Comparison of ENCODE assay signal across 1 cellular context in the genomic region with DNA sequence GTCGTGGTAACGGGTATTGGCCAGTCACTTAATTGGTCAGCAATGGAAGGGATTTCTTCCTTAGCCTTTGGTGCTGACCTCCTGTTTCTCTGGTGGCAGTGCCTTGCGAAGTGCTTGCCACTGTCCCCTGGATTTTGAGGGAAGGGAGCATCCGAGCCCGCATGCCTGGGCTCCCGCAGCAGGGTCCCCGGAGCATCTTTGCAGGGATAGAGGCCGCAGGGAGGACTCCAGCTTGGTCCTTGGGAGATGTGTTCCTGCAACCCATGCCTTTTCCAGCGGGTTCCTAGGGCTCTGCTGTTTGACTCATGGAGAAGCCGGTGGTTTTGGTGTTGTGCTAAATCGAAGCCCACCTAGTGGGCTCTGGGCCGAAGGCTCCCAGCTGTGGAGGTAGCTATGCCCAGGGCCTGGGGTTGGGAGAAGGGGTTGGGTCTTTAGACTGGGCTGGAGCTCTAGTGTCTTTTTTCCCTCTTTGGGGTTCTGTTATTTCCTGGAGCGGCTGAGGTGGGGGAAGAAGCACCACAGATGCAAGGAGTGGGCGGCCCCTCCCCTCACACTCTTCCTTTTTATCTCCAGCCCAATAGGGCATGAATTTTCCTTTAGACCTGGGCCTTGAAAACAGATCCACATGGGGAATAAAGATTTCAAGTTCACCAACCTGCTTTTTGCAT.
TF ChIP-seq lines count a peak whose summit lies in the region.

No MANE protein-coding gene starts in this region.

TF ChIP-seq in neural cell, 6 proteins besides CTCF, POLR2A, EP300 and RAD21 (continued from another document):
- TF ChIP-seq, protein P1, sequence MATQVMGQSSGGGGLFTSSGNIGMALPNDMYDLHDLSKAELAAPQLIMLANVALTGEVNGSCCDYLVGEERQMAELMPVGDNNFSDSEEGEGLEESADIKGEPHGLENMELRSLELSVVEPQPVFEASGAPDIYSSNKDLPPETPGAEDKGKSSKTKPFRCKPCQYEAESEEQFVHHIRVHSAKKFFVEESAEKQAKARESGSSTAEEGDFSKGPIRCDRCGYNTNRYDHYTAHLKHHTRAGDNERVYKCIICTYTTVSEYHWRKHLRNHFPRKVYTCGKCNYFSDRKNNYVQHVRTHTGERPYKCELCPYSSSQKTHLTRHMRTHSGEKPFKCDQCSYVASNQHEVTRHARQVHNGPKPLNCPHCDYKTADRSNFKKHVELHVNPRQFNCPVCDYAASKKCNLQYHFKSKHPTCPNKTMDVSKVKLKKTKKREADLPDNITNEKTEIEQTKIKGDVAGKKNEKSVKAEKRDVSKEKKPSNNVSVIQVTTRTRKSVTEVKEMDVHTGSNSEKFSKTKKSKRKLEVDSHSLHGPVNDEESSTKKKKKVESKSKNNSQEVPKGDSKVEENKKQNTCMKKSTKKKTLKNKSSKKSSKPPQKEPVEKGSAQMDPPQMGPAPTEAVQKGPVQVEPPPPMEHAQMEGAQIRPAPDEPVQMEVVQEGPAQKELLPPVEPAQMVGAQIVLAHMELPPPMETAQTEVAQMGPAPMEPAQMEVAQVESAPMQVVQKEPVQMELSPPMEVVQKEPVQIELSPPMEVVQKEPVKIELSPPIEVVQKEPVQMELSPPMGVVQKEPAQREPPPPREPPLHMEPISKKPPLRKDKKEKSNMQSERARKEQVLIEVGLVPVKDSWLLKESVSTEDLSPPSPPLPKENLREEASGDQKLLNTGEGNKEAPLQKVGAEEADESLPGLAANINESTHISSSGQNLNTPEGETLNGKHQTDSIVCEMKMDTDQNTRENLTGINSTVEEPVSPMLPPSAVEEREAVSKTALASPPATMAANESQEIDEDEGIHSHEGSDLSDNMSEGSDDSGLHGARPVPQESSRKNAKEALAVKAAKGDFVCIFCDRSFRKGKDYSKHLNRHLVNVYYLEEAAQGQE (IDR thresholded peaks at IDR 0.05; ENCODE audit: borderline replicate concordance): no peak
- no peak for TF ChIP-seq EZH2 (IDR thresholded peaks at IDR 0.05; ENCODE audit: borderline replicate concordance, insufficient read depth, low read length, poor library complexity, severe bottlenecking)
- no peak for TF ChIP-seq SMC3 (conservative IDR thresholded peaks at IDR 0.05; ENCODE audit: poor library complexity)
